29 cellular contexts compared by ENCODE assay signal in the genomic region with DNA sequence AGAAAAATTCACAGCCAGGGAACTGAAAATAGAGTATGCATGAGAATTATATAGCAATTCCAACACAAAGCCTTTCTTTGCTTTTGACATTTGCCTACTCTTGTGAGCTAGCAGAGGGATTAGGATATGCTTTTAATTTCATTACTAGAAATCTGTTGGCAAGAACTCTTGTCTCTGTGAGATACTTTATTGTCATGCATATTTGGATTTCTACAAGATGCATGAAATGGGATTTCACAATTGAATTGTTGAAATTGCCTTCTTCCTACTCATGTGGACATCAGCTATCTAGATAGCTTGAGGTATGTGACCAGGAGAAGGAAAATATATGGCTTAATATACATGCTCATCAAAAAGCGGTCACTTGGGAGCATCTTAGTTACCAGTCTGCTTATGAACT.
DNase-seq lines count a peak whose midpoint lies in the region; TF ChIP-seq lines count a peak whose summit lies in the region.
"Had no signal": no experiment of that assay in that cellular context is flagged by ENCODE, and none has a peak within 500 bp of the region (broad histone marks: within the 10 kb centered on the region; RNA-seq: fewer than 3 reads in every experiment).

No MANE protein-coding gene starts in this region.

- no peaks in the 10 kb centered on the region for H3K36me3 Mint-ChIP-seq in activated naive CD4-positive, alpha-beta T cell treated with anti-CD3 and anti-CD28 coated beads for 36 hours (ENCODE audit: low read depth)
- H3K36me3 Mint-ChIP-seq: activated naive CD8-positive, alpha-beta T cell treated with anti-CD3 and anti-CD28 coated beads, Interleukin-2, amount 10 ng/mL, durations not matched to agents 7 days and 5 days had no signal

- H3K27ac ChIP-seq in brain microvascular endothelial cell, result no peak overlapping the region
- H3K27ac ChIP-seq: C4-2B, lower lobe of right lung, parathyroid adenoma had no signal

- intact Hi-C loops in activated naive CD4-positive, alpha-beta T cell treated with anti-CD3 and anti-CD28 coated beads for 36 hours (cut with micrococcal nuclease), result no loop called here

- H3K36me3 ChIP-seq in brain microvascular endothelial cell (replicated peaks), result no peaks in the 10 kb centered on the region
- H3K36me3 ChIP-seq: lower lobe of right lung, MG63 had no signal

- CTCF ChIA-PET in activated naive CD4-positive, alpha-beta T cell treated with anti-CD3 and anti-CD28 coated beads for 36 hours (lab: Charles Lee), result no interaction called here

- H3K27me3 Mint-ChIP-seq in activated naive CD4-positive, alpha-beta T cell treated with anti-CD3 and anti-CD28 coated beads for 36 hours (ENCODE audit: low read depth), result peaks cover 42% of the 10 kb centered on the region

- peaks cover 48% of the 10 kb centered on the region for H3K27me3 ChIP-seq in brain microvascular endothelial cell (replicated peaks)

- H3K9me3 Mint-ChIP-seq in activated naive CD4-positive, alpha-beta T cell treated with anti-CD3 and anti-CD28 coated beads for 36 hours, result no peaks in the 10 kb centered on the region
- H3K9me3 Mint-ChIP-seq: activated naive CD8-positive, alpha-beta T cell treated with anti-CD3 and anti-CD28 coated beads, Interleukin-2, amount 10 ng/mL, durations not matched to agents 7 days and 5 days; nephron had no signal

- TF ChIP-seq CTCF in choroid plexus epithelial cell (conservative IDR thresholded peaks at IDR 0.05; ENCODE audit: low read depth, low read length) (no peak), brain microvascular endothelial cell (IDR thresholded peaks at IDR 0.05; ENCODE audit: low read depth, low read length, missing control alignments) (no peak)

- DNase-seq in AG08395 (ENCODE audit: low spot score) (peak; percentile 26), GM04503 (ENCODE audit: low read depth) (peak; percentile 24), choroid plexus epithelial cell (ENCODE audit: low read depth) (peak; percentile 38), inferior parietal cortex (ENCODE audit: extremely low spot score) (peak; percentile 13), SW480 (ENCODE audit: low spot score) (no peak), brain microvascular endothelial cell (no peak), T-helper 9 cell (no peak)
- DNase-seq in activated naive CD4-positive, alpha-beta T cell treated with anti-CD3 and anti-CD28 coated beads for 36 hours, result no peak
- DNase-seq: ACHN; activated CD4-positive, alpha-beta T cell treated with anti-CD3 and anti-CD28 coated beads for 36 hours; activated CD8-positive, alpha-beta memory T cell treated with anti-CD3 and anti-CD28 coated beads for 24 hours; activated effector memory CD4-positive, alpha-beta T cell treated with Interleukin-2 at 50 U/mL for 16 hours; activated naive CD8-positive, alpha-beta T cell treated with anti-CD3 and anti-CD28 coated beads, Interleukin-2, amount 10 ng/mL, durations not matched to agents 7 days and 5 days; Calu3; effector CD4-positive, alpha-beta T cell; KG1; lower lobe of right lung; MG63; mucosa of descending colon; NCI-H2029 treated with DMSO at 0.1 percent for 48 hours; NCI-H774; RPMI8226; SK-N-SH; stimulated activated CD4-positive, alpha-beta T cell treated with anti-CD3 and anti-CD28 coated beads, Interleukin-2, amount 100 ng/mL, for 48 hours; T-helper 2 cell had no signal

- H3K27ac Mint-ChIP-seq in activated naive CD4-positive, alpha-beta T cell treated with anti-CD3 and anti-CD28 coated beads for 36 hours, result no peak overlapping the region
- H3K27ac Mint-ChIP-seq: activated CD4-positive, alpha-beta T cell treated with anti-CD3 and anti-CD28 coated beads for 36 hours; activated naive CD8-positive, alpha-beta T cell treated with anti-CD3 and anti-CD28 coated beads, Interleukin-2, amount 10 ng/mL, durations not matched to agents 7 days and 5 days; nephron had no signal

- H3K4me3 Mint-ChIP-seq in activated naive CD4-positive, alpha-beta T cell treated with anti-CD3 and anti-CD28 coated beads for 36 hours, result no peak overlapping the region
- H3K4me3 Mint-ChIP-seq: activated CD4-positive, alpha-beta T cell treated with anti-CD3 and anti-CD28 coated beads for 36 hours; activated naive CD8-positive, alpha-beta T cell treated with anti-CD3 and anti-CD28 coated beads, Interleukin-2, amount 10 ng/mL, durations not matched to agents 7 days and 5 days had no signal

- H3K4me1 Mint-ChIP-seq in activated naive CD4-positive, alpha-beta T cell treated with anti-CD3 and anti-CD28 coated beads for 36 hours (ENCODE audit: low read depth), result peaks cover 7% of the 10 kb centered on the region

- H3K4me3 ChIP-seq in choroid plexus epithelial cell (ENCODE audit: low read depth, low read length) (no peak overlapping the region), brain microvascular endothelial cell (ENCODE audit: low read depth, low read length) (no peak overlapping the region)
- H3K4me3 ChIP-seq: GM12878, MG63, mucosa of descending colon had no signal

- in situ Hi-C loops in brain microvascular endothelial cell (cut with HindIII; ENCODE audit: low pct_ligation_motif_present, low sequenced_read_pairs), result no loop called here

Comparison
In these comparisons a context has a peak if more than half of its experiments do, and no peak if none do; other contexts are left out.
1. DNase-seq: peak in AG08395 (single experiment), GM04503 (single experiment), choroid plexus epithelial cell (single experiment) and inferior parietal cortex (single experiment); none in SW480 (single experiment), brain microvascular endothelial cell (single experiment), activated naive CD4-positive, alpha-beta T cell treated with anti-CD3 and anti-CD28 coated beads for 36 hours (single experiment) and T-helper 9 cell (single experiment).